8 cellular contexts compared by ENCODE assay signal in the genomic region with DNA sequence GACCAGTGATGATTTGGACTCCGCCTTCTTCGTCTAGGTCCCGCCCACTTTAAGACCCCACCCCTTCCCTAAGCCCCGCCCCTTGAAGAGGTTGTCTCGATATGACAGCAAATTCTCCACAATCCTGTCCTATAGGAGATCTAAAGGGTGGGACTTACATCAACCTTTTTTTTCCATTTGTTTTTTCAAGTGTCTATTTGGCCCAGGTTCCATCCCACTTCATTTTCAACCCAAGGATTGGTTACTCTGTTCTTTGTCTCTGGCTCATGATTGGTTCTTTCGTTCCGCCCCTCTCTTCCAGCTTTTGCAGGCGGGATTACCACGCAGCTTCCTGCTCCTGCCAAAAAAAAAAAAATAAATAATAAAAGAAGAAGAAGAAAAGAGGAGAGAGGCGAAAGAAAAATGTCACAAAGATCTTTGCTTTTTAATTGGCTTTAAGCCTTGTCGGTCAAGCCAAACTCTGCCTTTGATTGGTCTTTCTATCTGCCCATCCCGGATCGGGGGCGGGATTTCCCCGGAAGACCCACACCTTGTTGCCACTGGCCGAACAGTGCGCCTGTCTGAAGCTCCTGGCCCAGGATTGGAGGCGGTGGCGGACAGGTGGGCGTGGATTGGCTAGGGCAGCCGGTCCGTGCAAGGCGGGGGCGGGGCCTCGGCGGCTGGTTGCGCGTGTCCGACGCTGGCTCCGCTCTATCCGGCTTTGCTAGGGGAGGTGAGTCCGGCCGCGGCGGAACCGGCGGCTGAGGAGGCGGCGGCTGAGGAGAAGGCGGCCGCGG. TPM values are rescaled to one million over a fixed set of nuclear protein-coding genes. Genes with fewer than 3 reads are reported as not detected.
DNase-seq lines count a peak whose midpoint lies in the region; ATAC-seq and TF ChIP-seq lines count a peak whose summit lies in the region.

No MANE protein-coding gene starts in this region.

- H3K27ac Mint-ChIP-seq in CD14-positive monocyte = peak overlapping the region; percentile 85 to 96 (median 90)
- H3K27ac Mint-ChIP-seq in dendritic cell treated with granulocyte-macrophage colony-stimulating factor and Interleukin-4, amounts not matched to agents 40 ng/mL and 50 ng/mL, for 4 days = peak overlapping the region; percentile 92

- ATAC-seq in GM19395 (IDR thresholded peaks at IDR 0.05; ENCODE audit: unreplicated experiment) (peak; percentile 93), HG03558 (IDR thresholded peaks at IDR 0.05; ENCODE audit: extremely low read depth, unreplicated experiment) (peak; percentile 68), left lobe of liver (peak; percentile 93)

- peaks cover 2 to 16% (median 6%) of the 10 kb centered on the region in 3 donors for H3K27me3 Mint-ChIP-seq in CD14-positive monocyte (ENCODE audit: low read depth in 3 of 3)
- H3K27me3 Mint-ChIP-seq in dendritic cell treated with granulocyte-macrophage colony-stimulating factor and Interleukin-4, amounts not matched to agents 40 ng/mL and 50 ng/mL, for 4 days = peaks cover 12% of the 10 kb centered on the region

- H3K36me3 Mint-ChIP-seq in CD14-positive monocyte = peaks cover 7 to 14% of the 10 kb centered on the region in 2 donors
- H3K36me3 Mint-ChIP-seq in dendritic cell treated with granulocyte-macrophage colony-stimulating factor and Interleukin-4, amounts not matched to agents 40 ng/mL and 50 ng/mL, for 4 days (ENCODE audit: low read depth) = peaks cover 26% of the 10 kb centered on the region

- H3K4me1 Mint-ChIP-seq in CD14-positive monocyte = peaks cover 49% of the 10 kb centered on the region
- peaks cover 57% of the 10 kb centered on the region for H3K4me1 Mint-ChIP-seq in dendritic cell treated with granulocyte-macrophage colony-stimulating factor and Interleukin-4, amounts not matched to agents 40 ng/mL and 50 ng/mL, for 4 days (ENCODE audit: low read depth)

- H3K4me3 Mint-ChIP-seq in CD14-positive monocyte = peak overlapping the region; percentile 65 to 79
- H3K4me3 Mint-ChIP-seq in dendritic cell treated with granulocyte-macrophage colony-stimulating factor and Interleukin-4, amounts not matched to agents 40 ng/mL and 50 ng/mL, for 4 days = peak overlapping the region; percentile 94

- intact Hi-C loops in CD14-positive monocyte (cut with micrococcal nuclease) = loop anchor here (5.0 to 10.0 kb wide), 3 partner anchors 81 to 696 kb away; a partner anchor contains a TSS
- intact Hi-C loops in dendritic cell treated with granulocyte-macrophage colony-stimulating factor and Interleukin-4, amounts not matched to agents 40 ng/mL and 50 ng/mL, for 4 days (cut with micrococcal nuclease) = loop anchor here (1.0 to 5.0 kb wide), 2 partner anchors 77 to 149 kb away; a partner anchor contains a TSS

- TF ChIP-seq CTCF in CD14-positive monocyte (IDR thresholded peaks at IDR 0.05) = no peak

- DNase-seq in CD14-positive monocyte (ENCODE audit: low spot score) (peak; percentile 100), NCI-H748 (lab: John Stamatoyannopoulos, UW; ENCODE audit: unreplicated experiment) (peak; percentile 100), left lobe of liver (ENCODE audit: low spot score) (peak; percentile 100)
- DNase-seq in activated CD4-positive, alpha-beta T cell treated with anti-CD3 and anti-CD28 coated beads, Interleukin-2, amount 50 U/mL, for 24 hours (ENCODE audit: low read depth in 1 of 2, low spot score in 1 of 2) = peak; percentile 97 to 99
- DNase-seq in stimulated activated CD4-positive, alpha-beta T cell treated with anti-CD3 and anti-CD28 coated beads, Interleukin-2, amount 100 ng/mL, for 4 hours (ENCODE audit: low read depth) = peak; percentile 97

- H3K9me3 Mint-ChIP-seq in CD14-positive monocyte = peaks cover 0 to 16% (median 3%) of the 10 kb centered on the region in 7 donors
- peaks cover 9% of the 10 kb centered on the region for H3K9me3 Mint-ChIP-seq in dendritic cell treated with granulocyte-macrophage colony-stimulating factor and Interleukin-4, amounts not matched to agents 40 ng/mL and 50 ng/mL, for 4 days

RNA-seq across cellular contexts. Expression of a gene that starts 1.2 kb away (rescaled TPM):
- polyA plus RNA-seq in CD14-positive monocyte = 1 to 10 TPM; 1.7 to 2.0 TPM
- 7.5 TPM for total RNA-seq in left lobe of liver

Comparison
In these comparisons a context has a peak if more than half of its experiments do, and no peak if none do; other contexts are left out.
1. Peak in every context shown above with its lines: DNase-seq and ATAC-seq.